20 cellular contexts compared by ENCODE assay signal in genomic region chr6:111884068-111884467, GRCh38. TPM values are rescaled to one million over a fixed set of nuclear protein-coding genes. Genes with fewer than 3 reads are reported as not detected.
DNase-seq lines count a peak whose midpoint lies in the region; ATAC-seq and TF ChIP-seq lines count a peak whose summit lies in the region.
"Had no signal": no experiment of that assay in that cellular context is flagged by ENCODE, and none has a peak within 500 bp of the region (broad histone marks: within the 10 kb centered on the region; RNA-seq: fewer than 3 reads in every experiment).

No MANE protein-coding gene starts in this region.

- H2AFZ ChIP-seq in GM23338, result peak overlapping the region; percentile 35; the same call in 1 of the 2 replicates
- H2AFZ ChIP-seq in IMR-90 (replicated peaks; ENCODE audit: low read length, poor library complexity), result no peak overlapping the region

- H4K5ac ChIP-seq in IMR-90 (ENCODE audit: low read depth, low read length), result no peak overlapping the region

- ATAC-seq in GM23338 (peak; percentile 66), IMR-90 (ENCODE audit: low read depth) (no peak)
- ATAC-seq: CD8-positive, alpha-beta T cell; HCT116 had no signal

- H3K4me1 Mint-ChIP-seq in GM23338 (peaks cover 23% of the 10 kb centered on the region), glutamatergic neuron (ENCODE audit: low read depth, unreplicated experiment) (peaks cover 26% of the 10 kb centered on the region)
- H3K4me1 Mint-ChIP-seq: B cell had no signal

- POLR2A ChIA-PET in IMR-90 (lab: Charles Lee; ENCODE audit: unreplicated experiment), result no interaction called here

- H3K36me3 Mint-ChIP-seq in GM23338 (ENCODE audit: low read depth), result no peaks in the 10 kb centered on the region
- H3K36me3 Mint-ChIP-seq in glutamatergic neuron (ENCODE audit: unreplicated experiment), result peaks cover 9% of the 10 kb centered on the region
- H3K36me3 Mint-ChIP-seq: CD8-positive, alpha-beta T cell had no signal

- H3K23ac ChIP-seq in IMR-90 (ENCODE audit: low read depth, low read length), result no peak overlapping the region

- H3K14ac ChIP-seq in IMR-90 (replicated peaks; ENCODE audit: low read depth, low read length), result no peak overlapping the region

- no TSS peak for BruUV-seq in IMR-90 (replicated peaks; lab: Mats Ljungman, UMichigan)

- in situ Hi-C loops in IMR-90 (cut with MboI; ENCODE audit: low sequenced_read_pairs), result no loop called here

- TF ChIP-seq CTCF in GM23338 (conservative IDR thresholded peaks at IDR 0.05; ENCODE audit: low read depth in 2 of 2) (no peak), IMR-90 (conservative IDR thresholded peaks at IDR 0.05; ENCODE audit: low read depth, low read length) (no peak), glutamatergic neuron (IDR thresholded peaks at IDR 0.05; ENCODE audit: partially characterized antibody, unreplicated experiment) (no peak), esophagus muscularis mucosa (IDR thresholded peaks at IDR 0.05) (no peak)

- H3K4me3 ChIP-seq in GM23338, result no peak overlapping the region
- H3K4me3 ChIP-seq in IMR-90 (ENCODE audit: insufficient read depth, low read depth, low read length), result no peak overlapping the region
- H3K4me3 ChIP-seq in iPS-20b (ENCODE audit: low read length), result peak overlapping the region; percentile 6; the same call in 1 of the 2 replicates
- no peak overlapping the region for H3K4me3 ChIP-seq in esophagus muscularis mucosa
- H3K4me3 ChIP-seq: BLaER1 had no signal

- H2BK120ac ChIP-seq in IMR-90 (ENCODE audit: low read depth, low read length), result no peak overlapping the region

- H3K9me3 Mint-ChIP-seq in GM23338 (peaks cover 3% of the 10 kb centered on the region; the same call in 1 of the 3 replicates), glutamatergic neuron (ENCODE audit: unreplicated experiment) (peaks cover 4% of the 10 kb centered on the region)

- no peaks in the 10 kb centered on the region for H3K79me2 ChIP-seq in GM23338 (replicated peaks; ENCODE audit: insufficient read depth)

- no peak overlapping the region for H4K8ac ChIP-seq in IMR-90 (ENCODE audit: low read depth in 2 of 2, low read length in 2 of 2)

- DNase-seq in GM23338 (ENCODE audit: low spot score) (peak; percentile 15), IMR-90 (no peak), glutamatergic neuron (no peak), esophagus muscularis mucosa (ENCODE audit: extremely low spot score) (no peak), SKM-1 treated with dmso at 0.1 percent for 144 hours (lab: John Stamatoyannopoulos, UW; ENCODE audit: unreplicated experiment) (no peak), caudate nucleus (lab: John Stamatoyannopoulos, UW) (no peak), cardiac septum (ENCODE audit: low spot score) (no peak)
- DNase-seq: Caco-2; CD4-positive, CD25-positive, alpha-beta regulatory T cell; CD8-positive, alpha-beta T cell; DMS153; DND-41; GOT3; H7 had no signal

- peaks cover 32% of the 10 kb centered on the region for H3K4me1 ChIP-seq in GM23338 (ENCODE audit: insufficient read depth)
- H3K4me1 ChIP-seq in IMR-90 (ENCODE audit: control insufficient read depth, insufficient read depth, low read length), result peaks cover 3% of the 10 kb centered on the region; the same call in 1 of the 2 replicates
- peaks cover 24% of the 10 kb centered on the region for H3K4me1 ChIP-seq in iPS-20b (ENCODE audit: insufficient read depth, low read length)
- H3K4me1 ChIP-seq in esophagus muscularis mucosa, result peaks cover 0 to 6% (median 2%) of the 10 kb centered on the region in 4 donors
- H3K4me1 ChIP-seq: BLaER1, Caco-2 had no signal

- TF ChIP-seq POLR2A in IMR-90 (IDR thresholded peaks at IDR 0.05; ENCODE audit: low read depth, low read length) (no peak), esophagus muscularis mucosa (IDR thresholded peaks at IDR 0.05; ENCODE audit: low read depth) (no peak)

- no peak overlapping the region for H3K27ac Mint-ChIP-seq in GM23338
- peak overlapping the region; percentile 25 for H3K27ac Mint-ChIP-seq in glutamatergic neuron (ENCODE audit: unreplicated experiment)
- H3K27ac Mint-ChIP-seq: B cell; CD4-positive, CD25-positive, alpha-beta regulatory T cell; CD8-positive, alpha-beta T cell had no signal

- no peak for TF ChIP-seq RAD21 in IMR-90 (IDR thresholded peaks at IDR 0.05; ENCODE audit: low read length)

- H3K79me1 ChIP-seq in IMR-90 (ENCODE audit: low read depth in 1 of 2, low read length in 2 of 2), result no peaks in the 10 kb centered on the region

- TF ChIP-seq EP300 in esophagus muscularis mucosa (IDR thresholded peaks at IDR 0.05), result no peak

- no peaks in the 10 kb centered on the region for H3F3A ChIP-seq in GM23338 (replicated peaks; ENCODE audit: low read depth)

- H3K4ac ChIP-seq in IMR-90 (ENCODE audit: low read depth, low read length), result no peak overlapping the region

- H3K27ac ChIP-seq in GM23338 (ENCODE audit: low read depth), result no peak overlapping the region
- no peak overlapping the region for H3K27ac ChIP-seq in IMR-90 (ENCODE audit: insufficient read depth, low read length)
- no peak overlapping the region for H3K27ac ChIP-seq in iPS-20b (ENCODE audit: low read length)
- H3K27ac ChIP-seq in esophagus muscularis mucosa (replicated peaks in 1 of 4), result no peak overlapping the region
- no peak overlapping the region for H3K27ac ChIP-seq in caudate nucleus (ENCODE audit: low read depth, low read length)
- H3K27ac ChIP-seq: 22Rv1, BLaER1, C4-2B had no signal

- no peak overlapping the region for H3K4me3 Mint-ChIP-seq in GM23338
- H3K4me3 Mint-ChIP-seq in glutamatergic neuron (ENCODE audit: unreplicated experiment), result no peak overlapping the region
- H3K4me3 Mint-ChIP-seq: B cell; CD4-positive, CD25-positive, alpha-beta regulatory T cell; CD8-positive, alpha-beta T cell had no signal

- peaks cover 3% of the 10 kb centered on the region; the same call in 1 of the 2 replicates for H3K9me2 ChIP-seq in GM23338 (ENCODE audit: insufficient read depth)

- H3K4me2 ChIP-seq in GM23338 (0 out of 2 replicates have a peak overlapping the region, but pooled peaks have one; percentile 17), IMR-90 (ENCODE audit: low read depth, low read length) (no peak overlapping the region)
- H3K4me2 ChIP-seq: BLaER1 had no signal

- dilution Hi-C loops in IMR-90 (cut with HindIII; ENCODE audit: low sequenced_read_pairs, unreplicated experiment), result no loop called here

- H3K27me3 Mint-ChIP-seq in GM23338 (ENCODE audit: insufficient read depth, low read depth, poor library complexity) (peaks cover 3% of the 10 kb centered on the region), glutamatergic neuron (ENCODE audit: unreplicated experiment) (peaks cover 2% of the 10 kb centered on the region)

- no CpG with 5 or more reads among the region's 2 CpGs for WGBS in IMR-90 (ENCODE audit: extremely low coverage in 2 of 2, insufficient read length in 1 of 2), 2 experiments
- WGBS in esophagus muscularis mucosa, result 92% methylated on average over 2 of the region's 2 CpGs

- H4K20me1 ChIP-seq in GM23338 (replicated peaks; ENCODE audit: insufficient read depth) (no peaks in the 10 kb centered on the region), IMR-90 (ENCODE audit: insufficient read depth, low read length) (no peaks in the 10 kb centered on the region)
- H4K20me1 ChIP-seq: BLaER1 had no signal

- H3K9me3 ChIP-seq in IMR-90 (ENCODE audit: control insufficient read depth, insufficient read depth, low read length) (no peaks in the 10 kb centered on the region; the same call in 1 of the 2 replicates), iPS-20b (ENCODE audit: insufficient read depth, low read depth, low read length) (no peaks in the 10 kb centered on the region), esophagus muscularis mucosa (no peaks in the 10 kb centered on the region)
- H3K9me3 ChIP-seq: Caco-2 had no signal

- no peak overlapping the region for H2BK20ac ChIP-seq in IMR-90 (ENCODE audit: low read depth, low read length)

- CTCF ChIA-PET in IMR-90 (lab: Yijun Ruan, JAX), result no interaction called here

- no peak overlapping the region for H2AK9ac ChIP-seq in IMR-90 (replicated peaks; ENCODE audit: low read depth, low read length, poor library complexity)

- H2AK5ac ChIP-seq in IMR-90 (ENCODE audit: low read depth, low read length), result peak overlapping the region; percentile 22; the same call in 1 of the 2 replicates

- no peak overlapping the region for H4K91ac ChIP-seq in IMR-90 (ENCODE audit: insufficient read depth, low read depth, low read length)

- intact Hi-C loops in IMR-90 (cut with micrococcal nuclease) (no loop called here), esophagus muscularis mucosa (cut with DNase I) (no loop called here), cardiac septum (cut with DNase I) (no loop called here)

- H3K27me3 ChIP-seq in GM23338 (ENCODE audit: insufficient read depth) (no peaks in the 10 kb centered on the region), IMR-90 (ENCODE audit: control insufficient read depth, insufficient read depth, low read length) (no peaks in the 10 kb centered on the region), iPS-20b (ENCODE audit: insufficient read depth, low read length) (no peaks in the 10 kb centered on the region), esophagus muscularis mucosa (no peaks in the 10 kb centered on the region)
- H3K27me3 ChIP-seq: BLaER1 had no signal

- H3K9me1 ChIP-seq in IMR-90 (ENCODE audit: insufficient read depth, low read length), result no peaks in the 10 kb centered on the region

- no peak overlapping the region for H2BK5ac ChIP-seq in IMR-90 (ENCODE audit: low read depth, low read length, poor library complexity, severe bottlenecking)

- no peak overlapping the region for H3K18ac ChIP-seq in IMR-90 (ENCODE audit: low read depth, low read length)

- H3K36me3 ChIP-seq in GM23338 (ENCODE audit: insufficient read depth), result no peaks in the 10 kb centered on the region
- no peaks in the 10 kb centered on the region for H3K36me3 ChIP-seq in IMR-90 (ENCODE audit: control insufficient read depth, insufficient read depth, low read length)
- H3K36me3 ChIP-seq in iPS-20b (ENCODE audit: insufficient read depth, low read depth, low read length), result no peaks in the 10 kb centered on the region
- H3K36me3 ChIP-seq in esophagus muscularis mucosa, result no peaks in the 10 kb centered on the region
- H3K36me3 ChIP-seq: BLaER1 had no signal

- H3K56ac ChIP-seq in IMR-90 (ENCODE audit: extremely low read depth, insufficient read depth, low read length), result no peak overlapping the region

- H3K9ac ChIP-seq in IMR-90 (ENCODE audit: low read depth, low read length) (no peak overlapping the region), iPS-20b (ENCODE audit: low read depth, low read length) (no peak overlapping the region)
- H3K9ac ChIP-seq: BLaER1 had no signal

- H2BK15ac ChIP-seq in IMR-90 (ENCODE audit: low read depth, low read length), result no peak overlapping the region

TF ChIP-seq in IMR-90, 13 proteins besides CTCF, POLR2A, EP300 and RAD21 (continues in another document):
- TF ChIP-seq SMC3 (IDR thresholded peaks at IDR 0.05; ENCODE audit: low read depth, low read length) (no peak), MAFK (IDR thresholded peaks at IDR 0.05; ENCODE audit: low read depth, low read length) (no peak)

RNA-seq across cellular contexts. Expression of gene FYN, which starts 10.8 kb away (rescaled TPM):
- 70.8 and 143 TPM in 2 replicates for total RNA-seq in GM23338 (2014; rRNA removed; shearing (Covaris generic))
- polyA plus RNA-seq in GM23338 (2016; fragmentation: Nextera tagmentation; extraction: Ambion mirVana), result 46.8 and 54.9 TPM in 2 replicates
- total RNA-seq in IMR-90 (2012; rRNA removed), result 36.4 and 41.1 TPM in 2 replicates
- 30.8 and 35.1 TPM in 2 replicates for polyA plus RNA-seq in IMR-90 (2012; rRNA removed)
- 41.7 and 98.8 TPM in 2 replicates for polyA plus RNA-seq in IMR-90 (2012; cell fraction: cytosol; rRNA removed)
- polyA plus RNA-seq in IMR-90 (2012; cell fraction: nucleus; rRNA removed; ENCODE audit: low replicate concordance), result 36.3 and 72.0 TPM in 2 replicates
- total RNA-seq in glutamatergic neuron (ENCODE audit: unreplicated experiment), result 525 TPM
- 10 to 100 TPM; 37.8 to 65.8 (median 53.8) TPM for total RNA-seq in esophagus muscularis mucosa
- 65.3 TPM for total RNA-seq in cardiac septum
